8 cellular contexts compared by ENCODE assay signal in the genomic region with DNA sequence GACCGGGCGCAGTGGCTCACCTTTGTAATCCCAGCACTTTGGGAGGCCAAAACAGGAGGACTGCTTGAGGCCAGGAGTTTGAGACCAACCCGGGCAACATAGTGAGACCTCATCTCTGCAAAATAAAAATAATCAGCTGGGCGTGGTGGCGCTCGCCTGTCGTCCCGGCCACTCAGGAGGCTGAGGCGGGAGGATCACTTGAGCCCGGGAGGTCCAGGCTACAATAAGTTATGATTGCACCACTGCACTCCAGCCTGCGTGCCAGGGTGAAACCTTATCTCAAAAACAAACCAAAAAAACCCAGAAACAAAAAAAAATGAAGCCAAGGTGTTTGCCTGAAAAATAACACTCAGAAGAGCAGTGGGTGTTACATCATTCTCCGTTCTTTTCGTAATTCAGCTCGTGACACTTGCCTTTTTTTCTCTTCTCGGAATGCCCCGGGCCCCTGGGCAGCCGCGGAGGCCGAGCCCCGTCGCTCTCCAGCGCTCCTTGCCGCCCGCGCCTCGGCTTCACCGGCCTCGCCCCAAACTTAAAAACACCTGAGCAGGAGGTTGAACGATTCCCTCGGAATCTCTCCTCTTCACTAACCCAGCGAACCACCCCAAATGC. TPM values are rescaled to one million over a fixed set of nuclear protein-coding genes. Genes with fewer than 3 reads are reported as not detected.
DNase-seq lines count a peak whose midpoint lies in the region; ATAC-seq, FAIRE-seq and TF ChIP-seq lines count a peak whose summit lies in the region.

No MANE protein-coding gene starts in this region.

- TF ChIP-seq CTCF in GM06990 (IDR thresholded peaks at IDR 0.05; ENCODE audit: insufficient read depth, low read length, poor library complexity, severe bottlenecking) (no peak), Peyer's patch (IDR thresholded peaks at IDR 0.05) (no peak), mammary epithelial cell (conservative IDR thresholded peaks at IDR 0.05 in 1 of 2, IDR thresholded peaks at IDR 0.05 in 1 of 2; ENCODE audit: extremely low read depth in 1 of 2, insufficient read depth in 1 of 2, low read depth in 1 of 2, low read length in 2 of 2) (no peak), HepG2 (CRISPR knock-in tag; IDR thresholded peaks at IDR 0.05) (no peak)

- POLR2A ChIA-PET in HepG2 (lab: Yijun Ruan, JAX), result interaction anchor here (0.6 to 6.5 kb wide), 39 partner anchors 8 to 564 kb away, joined by 3 to 129 read pairs (median 5); a partner anchor contains a TSS

- in situ Hi-C loops in mammary epithelial cell (cut with MboI; ENCODE audit: low sequenced_read_pairs in 2 of 2) (no loop called here), HepG2 (cut with HindIII; ENCODE audit: extremely low pct_ligation_motif_present, low pct_unique_long_range_greater_than_20kb) (loop anchor here (5.0 kb wide), 1 partner anchor 35 kb away; no protein-coding TSS in a partner anchor)

- BruUV-seq in mammary epithelial cell (replicated peaks; lab: Mats Ljungman, UMichigan), result TSS peak; percentile 37
- TSS peak; percentile 85 for BruUV-seq in HepG2 (replicated peaks; lab: Mats Ljungman, UMichigan)

- no peaks in the 10 kb centered on the region for H3K9me3 ChIP-seq in Peyer's patch
- H3K9me3 ChIP-seq in mammary epithelial cell (replicated peaks; ENCODE audit: insufficient read depth, low read length), result no peaks in the 10 kb centered on the region
- no peaks in the 10 kb centered on the region for H3K9me3 ChIP-seq in HepG2 (ENCODE audit: low read length)

- peak; percentile 14 for ATAC-seq in HG02588 (IDR thresholded peaks at IDR 0.05; ENCODE audit: unreplicated experiment)
- peak; percentile 49 for ATAC-seq in HepG2

- intact Hi-C loops in mammary epithelial cell (cut with micrococcal nuclease), result loop anchor here (1.0 to 5.0 kb wide), 4 partner anchors 28 to 170 kb away; a partner anchor contains a TSS
- intact Hi-C loops in HepG2 (cut with micrococcal nuclease; ENCODE audit: unreplicated experiment), result loop anchor here (5.0 to 10.0 kb wide), 2 partner anchors 55 to 148 kb away; no protein-coding TSS in a partner anchor

- CTCF ChIA-PET in mammary epithelial cell (lab: Charles Lee; ENCODE audit: low non-redundant PET) (no interaction called here), HepG2 (lab: Yijun Ruan, JAX; ENCODE audit: low intra/inter-chr PET ratio, low total read pairs) (interaction anchor here (1.4 to 2.9 kb wide), 3 partner anchors 25 to 67 kb away, joined by 3 to 19 read pairs (median 11); no protein-coding TSS in a partner anchor)

- TF ChIP-seq RAD21 in HepG2 (CRISPR knock-in tag; IDR thresholded peaks at IDR 0.05), result peak; percentile 8; the same call in 1 of the 2 replicates

- TF ChIP-seq EP300 in HepG2 (IDR thresholded peaks at IDR 0.05; ENCODE audit: low read depth in 2 of 2, low read length in 2 of 2) (0 out of 4 replicates have a peak, but pooled peaks of 1 of the 2 experiments have one; percentile 4), HepG2 (CRISPR knock-in tag; IDR thresholded peaks at IDR 0.05; ENCODE audit: borderline replicate concordance) (no peak)

- H3K79me2 ChIP-seq in mammary epithelial cell (ENCODE audit: insufficient read depth, low read length), result peaks cover 58% of the 10 kb centered on the region
- H3K79me2 ChIP-seq in HepG2 (ENCODE audit: insufficient read depth, low read length), result peaks cover 46% of the 10 kb centered on the region

- H3K27ac ChIP-seq in Peyer's patch (peak overlapping the region; percentile 80 to 87 (median 84)), mammary epithelial cell (ENCODE audit: insufficient read depth, low read depth, low read length) (peak overlapping the region; percentile 95), HepG2 (ENCODE audit: extremely low read length, insufficient read depth, low read length) (peak overlapping the region; percentile 90), temporal lobe (ENCODE audit: low read depth, low read length) (peak overlapping the region; percentile 72)

- H3K27me3 ChIP-seq in GM06990 (replicated peaks; ENCODE audit: control insufficient read depth, insufficient read depth, low read length) (no peaks in the 10 kb centered on the region), Peyer's patch (no peaks in the 10 kb centered on the region), mammary epithelial cell (ENCODE audit: insufficient read depth, low read length) (no peaks in the 10 kb centered on the region), HepG2 (ENCODE audit: control insufficient read depth in 1 of 2, insufficient read depth in 2 of 2, low read length in 2 of 2) (no peaks in the 10 kb centered on the region; a peak in 1 of 5 replicates)

- H3K36me3 ChIP-seq in GM06990 (ENCODE audit: control insufficient read depth, insufficient read depth, low read length) (peaks cover 2% of the 10 kb centered on the region), Peyer's patch (peaks cover 0 to 5% (median 0%) of the 10 kb centered on the region in 3 donors), mammary epithelial cell (ENCODE audit: insufficient read depth, low read length) (peaks cover 15% of the 10 kb centered on the region), HepG2 (replicated peaks in 1 of 2; ENCODE audit: control insufficient read depth in 1 of 2, insufficient read depth in 2 of 2, low read length in 2 of 2) (peaks cover 3 to 20% of the 10 kb centered on the region in 2 experiments)

- no peak for DNase-seq in GM06990 (ENCODE audit: extremely low read depth, insufficient read length)
- DNase-seq in Peyer's patch, result peak in 2 of 3 donors; percentile 60 to 66
- DNase-seq in mammary epithelial cell, result peak; percentile 66
- peak; percentile 53 for DNase-seq in HepG2 (ENCODE audit: low spot score)
- DNase-seq in hypothalamus (lab: John Stamatoyannopoulos, UW), result no peak
- no peak for DNase-seq in COR-L47 (lab: John Stamatoyannopoulos, UW)

- FAIRE-seq in HepG2 (lab: Jason Lieb, UNC), result no peak

- H3K4me2 ChIP-seq in mammary epithelial cell (ENCODE audit: insufficient read depth, low read depth, low read length), result peak overlapping the region; percentile 73
- peak overlapping the region; percentile 82 for H3K4me2 ChIP-seq in HepG2 (ENCODE audit: low read depth, low read length)

- H2AFZ ChIP-seq in mammary epithelial cell (ENCODE audit: low read depth, low read length), result peak overlapping the region; percentile 85
- H2AFZ ChIP-seq in HepG2 (ENCODE audit: low read length), result peak overlapping the region; percentile 81

- H3K4me1 ChIP-seq in Peyer's patch, result peaks cover 0 to 38% (median 5%) of the 10 kb centered on the region in 4 donors
- H3K4me1 ChIP-seq in mammary epithelial cell (ENCODE audit: insufficient read depth, low read length), result peaks cover 50% of the 10 kb centered on the region
- peaks cover 67% of the 10 kb centered on the region for H3K4me1 ChIP-seq in HepG2 (ENCODE audit: insufficient read depth, low read length)

- H4K20me1 ChIP-seq in mammary epithelial cell (ENCODE audit: insufficient read depth, low read length), result no peaks in the 10 kb centered on the region
- H4K20me1 ChIP-seq in HepG2 (ENCODE audit: insufficient read depth, low read length), result peaks cover 39% of the 10 kb centered on the region

- TF ChIP-seq POLR2A in Peyer's patch (IDR thresholded peaks at IDR 0.05) (no peak), HepG2 (IDR thresholded peaks at IDR 0.05; ENCODE audit: insufficient read depth in 1 of 2, low read depth in 2 of 2, low read length in 2 of 2) (no peak)

- peak overlapping the region; percentile 100 for H3K9ac ChIP-seq in mammary epithelial cell (ENCODE audit: insufficient read depth, low read length)
- H3K9ac ChIP-seq in HepG2 (ENCODE audit: insufficient read depth, low read depth, low read length), result peak overlapping the region; percentile 98

- dilution Hi-C loops in mammary epithelial cell (cut with HindIII; ENCODE audit: low sequenced_read_pairs), result no loop called here

- H3K4me3 ChIP-seq in GM06990 (replicated peaks; ENCODE audit: low read depth, low read length) (peak overlapping the region; percentile 98), Peyer's patch (peak overlapping the region; percentile 60 to 73 (median 68)), mammary epithelial cell (replicated peaks in 1 of 3; ENCODE audit: insufficient read depth in 1 of 3, low read depth in 2 of 3, low read length in 3 of 3) (peak overlapping the region; percentile 61 to 89 (median 86)), HepG2 (replicated peaks in 1 of 3; ENCODE audit: insufficient read depth in 1 of 3, low read depth in 2 of 3, low read length in 3 of 3) (peak overlapping the region; percentile 60 to 89 (median 67))

- 13% methylated on average over 26 of the region's 31 CpGs for WGBS in mammary epithelial cell (ENCODE audit: low coverage, missing lambda C conversion rate)
- 10% methylated on average over 31 of the region's 31 CpGs for WGBS in HepG2 (ENCODE audit: low lambda C conversion rate)

RNA-seq across cellular contexts. Expression of a gene that starts 17.0 kb away (rescaled TPM):
- total RNA-seq in Peyer's patch, result 10 to 100 TPM in 1 of 4 donors, 1 to 10 TPM in 1, not detected in 2; 1.2 to 10.7 TPM
- total RNA-seq in mammary epithelial cell, result 1 to 10 TPM in 1 of 2 donors, under 1 TPM in 1; 0.66 to 1.2 TPM
- 0.71 TPM for polyA plus RNA-seq in mammary epithelial cell
- polyA minus RNA-seq in mammary epithelial cell, result not detected
- 0.52 TPM in 1 of 2 replicates, not detected in the other for total RNA-seq in HepG2 (2016; rRNA removed; fragmentation: Illumina TruSeq; extraction: Trizol)
- not detected in 2 replicates for total RNA-seq in HepG2 (2016; cell fraction: cytosol; rRNA removed; fragmentation: Illumina TruSeq; extraction: Trizol; ENCODE audit: low read depth)
- 0.36 and 0.48 TPM in 2 replicates for total RNA-seq in HepG2 (2016; cell fraction: insoluble cytoplasmic fraction; rRNA removed; fragmentation: Illumina TruSeq; extraction: Trizol)
- total RNA-seq in HepG2 (2016; cell fraction: membrane; rRNA removed; fragmentation: Illumina TruSeq; extraction: Trizol), result not detected in 2 replicates
- total RNA-seq in HepG2 (2016; cell fraction: nucleus; rRNA removed; fragmentation: Illumina TruSeq; extraction: Trizol), result not detected in 2 replicates
- 0.35 and 0.51 TPM in 2 replicates for polyA plus RNA-seq in HepG2 (2011; rRNA removed)
- not detected in 2 replicates for polyA plus RNA-seq in HepG2 (2011; cell fraction: cytosol; rRNA removed)
- 0.06 TPM in 1 of 2 replicates, not detected in the other for polyA plus RNA-seq in HepG2 (2011; cell fraction: nucleus; rRNA removed)
- polyA plus RNA-seq in HepG2 (2012), result 0.61 and 0.71 TPM in 2 replicates
- 0.25 TPM in 1 of 2 replicates, not detected in the other for polyA plus RNA-seq in HepG2 (2016; cell fraction: cytosol; fragmentation: Illumina TruSeq; extraction: Trizol; ENCODE audit: low read depth)
- polyA plus RNA-seq in HepG2 (2016; cell fraction: insoluble cytoplasmic fraction; fragmentation: Illumina TruSeq; extraction: Trizol; ENCODE audit: low read depth), result not detected in 2 replicates
- polyA plus RNA-seq in HepG2 (2016; cell fraction: membrane; fragmentation: Illumina TruSeq; extraction: Trizol; ENCODE audit: low read depth), result not detected in 2 replicates
- not detected in 2 replicates for polyA plus RNA-seq in HepG2 (2016; cell fraction: nucleus; fragmentation: Illumina TruSeq; extraction: Trizol; ENCODE audit: insufficient read depth, low read depth)
- polyA minus RNA-seq in HepG2 (2011; rRNA and poly(A)+ RNA removed; ENCODE audit: low replicate concordance), result 0.70 TPM in 1 of 2 replicates, not detected in the other
- not detected in 2 replicates for polyA minus RNA-seq in HepG2 (2011; cell fraction: cytosol; rRNA and poly(A)+ RNA removed)
- polyA minus RNA-seq in HepG2 (2011; cell fraction: nucleus; rRNA and poly(A)+ RNA removed), result not detected in 2 replicates
- 2.0 TPM for total RNA-seq in temporal lobe

RNA-seq across cellular contexts. Expression of a gene that starts 19.4 kb away (rescaled TPM):
- total RNA-seq in Peyer's patch, result 10 to 100 TPM in 3 of 4 donors, 1 to 10 TPM in 1; 5.8 to 81.7 (median 11.1) TPM
- 10 to 100 TPM in 1 of 2 donors, 1 to 10 TPM in 1; 3.3 to 17.0 TPM for total RNA-seq in mammary epithelial cell
- 18.8 TPM for polyA plus RNA-seq in mammary epithelial cell
- 18.6 TPM for polyA minus RNA-seq in mammary epithelial cell
- 27.1 and 28.9 TPM in 2 replicates for total RNA-seq in HepG2 (2016; rRNA removed; fragmentation: Illumina TruSeq; extraction: Trizol)
- total RNA-seq in HepG2 (2016; cell fraction: cytosol; rRNA removed; fragmentation: Illumina TruSeq; extraction: Trizol; ENCODE audit: low read depth), result 5.2 and 8.2 TPM in 2 replicates
- 25.6 and 28.4 TPM in 2 replicates for total RNA-seq in HepG2 (2016; cell fraction: insoluble cytoplasmic fraction; rRNA removed; fragmentation: Illumina TruSeq; extraction: Trizol)
- total RNA-seq in HepG2 (2016; cell fraction: membrane; rRNA removed; fragmentation: Illumina TruSeq; extraction: Trizol), result 16.6 and 21.7 TPM in 2 replicates
- 14.7 and 17.2 TPM in 2 replicates for total RNA-seq in HepG2 (2016; cell fraction: nucleus; rRNA removed; fragmentation: Illumina TruSeq; extraction: Trizol)
- 18.9 and 23.3 TPM in 2 replicates for polyA plus RNA-seq in HepG2 (2011; rRNA removed)
- 19.3 and 25.5 TPM in 2 replicates for polyA plus RNA-seq in HepG2 (2011; cell fraction: cytosol; rRNA removed)
- polyA plus RNA-seq in HepG2 (2011; cell fraction: nucleus; rRNA removed), result 17.6 and 23.0 TPM in 2 replicates
- polyA plus RNA-seq in HepG2 (2012), result 20.2 and 20.5 TPM in 2 replicates
- polyA plus RNA-seq in HepG2 (2016; cell fraction: cytosol; fragmentation: Illumina TruSeq; extraction: Trizol; ENCODE audit: low read depth), result 6.2 and 7.9 TPM in 2 replicates
- polyA plus RNA-seq in HepG2 (2016; cell fraction: insoluble cytoplasmic fraction; fragmentation: Illumina TruSeq; extraction: Trizol; ENCODE audit: low read depth), result 28.7 and 30.6 TPM in 2 replicates
- polyA plus RNA-seq in HepG2 (2016; cell fraction: membrane; fragmentation: Illumina TruSeq; extraction: Trizol; ENCODE audit: low read depth), result 21.0 and 21.3 TPM in 2 replicates
- polyA plus RNA-seq in HepG2 (2016; cell fraction: nucleus; fragmentation: Illumina TruSeq; extraction: Trizol; ENCODE audit: insufficient read depth, low read depth), result 24.9 and 26.1 TPM in 2 replicates
- 0.26 and 16.8 TPM in 2 replicates for polyA minus RNA-seq in HepG2 (2011; rRNA and poly(A)+ RNA removed; ENCODE audit: low replicate concordance)
- 9.7 and 11.8 TPM in 2 replicates for polyA minus RNA-seq in HepG2 (2011; cell fraction: cytosol; rRNA and poly(A)+ RNA removed)
- 12.9 and 17.7 TPM in 2 replicates for polyA minus RNA-seq in HepG2 (2011; cell fraction: nucleus; rRNA and poly(A)+ RNA removed)
- total RNA-seq in temporal lobe, result 2.0 TPM

RNA-seq across cellular contexts. Expression of a gene that starts 28.8 kb away (rescaled TPM):
- total RNA-seq in Peyer's patch (1 to 10 TPM in 1 of 4 donors, under 1 TPM in 1, not detected in 2; 0.94 to 2.5 TPM), mammary epithelial cell (100 to 1,000 TPM in 1 of 2 donors, 10 to 100 TPM in 1; 65.1 to 221 TPM), HepG2 (2016; rRNA removed; fragmentation: Illumina TruSeq; extraction: Trizol) (0.49 and 0.84 TPM in 2 replicates), temporal lobe (not detected)
- polyA plus RNA-seq in mammary epithelial cell (48.7 TPM), HepG2 (2011; rRNA removed) (0.12 and 0.30 TPM in 2 replicates)
- 31.0 TPM for polyA minus RNA-seq in mammary epithelial cell
- total RNA-seq in HepG2 (2016; cell fraction: cytosol; rRNA removed; fragmentation: Illumina TruSeq; extraction: Trizol; ENCODE audit: low read depth), result 0.35 and 0.51 TPM in 2 replicates
- 0.13 and 0.39 TPM in 2 replicates for total RNA-seq in HepG2 (2016; cell fraction: insoluble cytoplasmic fraction; rRNA removed; fragmentation: Illumina TruSeq; extraction: Trizol)
- total RNA-seq in HepG2 (2016; cell fraction: membrane; rRNA removed; fragmentation: Illumina TruSeq; extraction: Trizol), result 0.77 and 0.79 TPM in 2 replicates
- total RNA-seq in HepG2 (2016; cell fraction: nucleus; rRNA removed; fragmentation: Illumina TruSeq; extraction: Trizol), result 0.68 and 0.97 TPM in 2 replicates
- 0.24 and 0.50 TPM in 2 replicates for polyA plus RNA-seq in HepG2 (2011; cell fraction: cytosol; rRNA removed)
- 0.43 TPM in 2 replicates for polyA plus RNA-seq in HepG2 (2011; cell fraction: nucleus; rRNA removed)
- 0.16 TPM in 1 of 2 replicates, not detected in the other for polyA plus RNA-seq in HepG2 (2012)
- polyA plus RNA-seq in HepG2 (2016; cell fraction: cytosol; fragmentation: Illumina TruSeq; extraction: Trizol; ENCODE audit: low read depth), result 0.34 and 0.45 TPM in 2 replicates
- 0.56 and 0.64 TPM in 2 replicates for polyA plus RNA-seq in HepG2 (2016; cell fraction: insoluble cytoplasmic fraction; fragmentation: Illumina TruSeq; extraction: Trizol; ENCODE audit: low read depth)
- 0.62 and 0.69 TPM in 2 replicates for polyA plus RNA-seq in HepG2 (2016; cell fraction: membrane; fragmentation: Illumina TruSeq; extraction: Trizol; ENCODE audit: low read depth)
- 1.0 and 1.6 TPM in 2 replicates for polyA plus RNA-seq in HepG2 (2016; cell fraction: nucleus; fragmentation: Illumina TruSeq; extraction: Trizol; ENCODE audit: insufficient read depth, low read depth)
- 0.34 and 1.1 TPM in 2 replicates for polyA minus RNA-seq in HepG2 (2011; rRNA and poly(A)+ RNA removed; ENCODE audit: low replicate concordance)
- polyA minus RNA-seq in HepG2 (2011; cell fraction: cytosol; rRNA and poly(A)+ RNA removed), result not detected in 2 replicates
- polyA minus RNA-seq in HepG2 (2011; cell fraction: nucleus; rRNA and poly(A)+ RNA removed), result not detected in 2 replicates

RNA-seq across cellular contexts. Expression of a gene that starts 55.6 kb away (rescaled TPM):
- 100 to 1,000 TPM in 1 of 4 donors, 10 to 100 TPM in 2, 1 to 10 TPM in 1; 8.8 to 225 (median 33.0) TPM for total RNA-seq in Peyer's patch
- 10 to 100 TPM; 22.0 to 51.3 TPM for total RNA-seq in mammary epithelial cell
- polyA plus RNA-seq in mammary epithelial cell, result 30.6 TPM
- 21.1 TPM for polyA minus RNA-seq in mammary epithelial cell
- 4.2 and 7.8 TPM in 2 replicates for total RNA-seq in HepG2 (2016; rRNA removed; fragmentation: Illumina TruSeq; extraction: Trizol)
- total RNA-seq in HepG2 (2016; cell fraction: cytosol; rRNA removed; fragmentation: Illumina TruSeq; extraction: Trizol; ENCODE audit: low read depth), result 3.3 and 3.4 TPM in 2 replicates
- total RNA-seq in HepG2 (2016; cell fraction: insoluble cytoplasmic fraction; rRNA removed; fragmentation: Illumina TruSeq; extraction: Trizol), result 2.8 and 8.6 TPM in 2 replicates
- 3.2 and 3.5 TPM in 2 replicates for total RNA-seq in HepG2 (2016; cell fraction: membrane; rRNA removed; fragmentation: Illumina TruSeq; extraction: Trizol)
- 10.0 and 14.7 TPM in 2 replicates for total RNA-seq in HepG2 (2016; cell fraction: nucleus; rRNA removed; fragmentation: Illumina TruSeq; extraction: Trizol)
- polyA plus RNA-seq in HepG2 (2011; rRNA removed), result 24.2 and 27.6 TPM in 2 replicates
- 9.7 and 15.2 TPM in 2 replicates for polyA plus RNA-seq in HepG2 (2011; cell fraction: cytosol; rRNA removed)
- 96.1 and 124 TPM in 2 replicates for polyA plus RNA-seq in HepG2 (2011; cell fraction: nucleus; rRNA removed)
- polyA plus RNA-seq in HepG2 (2012), result 17.9 and 27.7 TPM in 2 replicates
- 1.2 and 1.5 TPM in 2 replicates for polyA plus RNA-seq in HepG2 (2016; cell fraction: cytosol; fragmentation: Illumina TruSeq; extraction: Trizol; ENCODE audit: low read depth)
- 3.8 and 4.6 TPM in 2 replicates for polyA plus RNA-seq in HepG2 (2016; cell fraction: insoluble cytoplasmic fraction; fragmentation: Illumina TruSeq; extraction: Trizol; ENCODE audit: low read depth)
- 2.0 and 3.1 TPM in 2 replicates for polyA plus RNA-seq in HepG2 (2016; cell fraction: membrane; fragmentation: Illumina TruSeq; extraction: Trizol; ENCODE audit: low read depth)
- polyA plus RNA-seq in HepG2 (2016; cell fraction: nucleus; fragmentation: Illumina TruSeq; extraction: Trizol; ENCODE audit: insufficient read depth, low read depth), result 23.9 and 27.3 TPM in 2 replicates
- polyA minus RNA-seq in HepG2 (2011; rRNA and poly(A)+ RNA removed; ENCODE audit: low replicate concordance), result 8.1 and 40.4 TPM in 2 replicates
- 12.8 and 13.5 TPM in 2 replicates for polyA minus RNA-seq in HepG2 (2011; cell fraction: cytosol; rRNA and poly(A)+ RNA removed)
- polyA minus RNA-seq in HepG2 (2011; cell fraction: nucleus; rRNA and poly(A)+ RNA removed), result 26.5 and 30.6 TPM in 2 replicates
- total RNA-seq in temporal lobe, result 2.7 TPM

Comparison
In these comparisons a context has a peak if more than half of its experiments do, and no peak if none do; other contexts are left out.
1. DNase-seq: peak in Peyer's patch (2 of 3), mammary epithelial cell (single experiment) and HepG2 (single experiment); none in GM06990 (single experiment), hypothalamus (0 of 51) and COR-L47 (single experiment).
2. RNA of a gene that starts 28.8 kb away (total RNA-seq): 65.1 to 221 TPM in mammary epithelial cell; 0.94 to 2.5 TPM in Peyer's patch, 0.13 to 0.97 TPM in HepG2 and not detected in temporal lobe (single experiment); every median in the first group is over 10 times any median in the second.
3. Peak in every context shown above with its lines, with median percentiles within 50 percentile points of each other: H3K4me3 ChIP-seq and H3K27ac ChIP-seq.